ENCODE assay signal across 19 cellular contexts in genomic region chr1:47756006-47756405, GRCh38.
"Had no signal": no experiment of that assay in that cellular context is flagged by ENCODE, and none has a peak within 500 bp of the region (broad histone marks: within the 10 kb centered on the region; RNA-seq: fewer than 3 reads in every experiment).

No MANE protein-coding gene starts in this region.

- ATAC-seq: gastroesophageal sphincter; heart right ventricle; left cardiac atrium; right cardiac atrium; stimulated activated memory B cell treated with anti-CD40 and anti-IgM and Interleukin-4, amounts not matched to agents 10 μg/mL and 1 μg/mL and 100 μg/mL, for 72 hours had no signal

- H3K27me3 ChIP-seq: adrenal gland, breast epithelium, esophagus muscularis mucosa, gastroesophageal sphincter, neural progenitor cell had no signal

- H2AFZ ChIP-seq: neural progenitor cell had no signal

- H3K27me3 Mint-ChIP-seq: activated CD4-positive, alpha-beta T cell treated with anti-CD3 and anti-CD28 coated beads, Interleukin-2, amount 10 ng/mL, durations not matched to agents 7 days and 5 days had no signal

- H3K36me3 ChIP-seq: adrenal gland, breast epithelium, esophagus muscularis mucosa, gastroesophageal sphincter, heart right ventricle, neural progenitor cell, prostate gland had no signal

- DNase-seq: cerebellar nuclear complex, heart right ventricle, left cardiac atrium, mesenchymal stem cell had no signal

- H3K27ac Mint-ChIP-seq: activated CD4-positive, alpha-beta T cell treated with anti-CD3 and anti-CD28 coated beads, Interleukin-2, amount 10 ng/mL, durations not matched to agents 7 days and 5 days; activated CD8-positive, alpha-beta T cell treated with anti-CD3 and anti-CD28 coated beads, Interleukin-2, amount 10 ng/mL, durations not matched to agents 7 days and 5 days; dendritic cell treated with granulocyte-macrophage colony-stimulating factor and Interleukin-4, amounts not matched to agents 40 ng/mL and 50 ng/mL, for 4 days; immature natural killer cell; naive thymus-derived CD4-positive, alpha-beta T cell; neural progenitor cell; stimulated activated memory B cell treated with anti-CD40 and anti-IgM and Interleukin-4, amounts not matched to agents 10 μg/mL and 1 μg/mL and 100 μg/mL, for 72 hours; T-helper 1 cell treated with Interleukin-12 subunit alpha and Interleukin-12 subunit beta and Interleukin-4 antibody, amounts not matched to agents 30 μg/mL and 1 μg/mL, for 36 hours had no signal

- H3K27ac ChIP-seq: adrenal gland, breast epithelium, esophagus muscularis mucosa, gastroesophageal sphincter, heart right ventricle, neural progenitor cell, prostate gland had no signal

- H3K4me2 ChIP-seq: neural progenitor cell had no signal

- H3K36me3 Mint-ChIP-seq: activated naive CD4-positive, alpha-beta T cell treated with anti-CD3 and anti-CD28 coated beads, Interleukin-2, amount 50 U/mL, for 72 hours; immature natural killer cell; naive thymus-derived CD4-positive, alpha-beta T cell; neural progenitor cell; stimulated activated memory B cell treated with anti-CD40 and anti-IgM and Interleukin-4, amounts not matched to agents 10 μg/mL and 1 μg/mL and 100 μg/mL, for 72 hours had no signal

- H3K9me3 Mint-ChIP-seq: activated CD4-positive, alpha-beta T cell treated with anti-CD3 and anti-CD28 coated beads, Interleukin-2, amount 10 ng/mL, durations not matched to agents 7 days and 5 days; activated naive CD4-positive, alpha-beta T cell treated with anti-CD3 and anti-CD28 coated beads, Interleukin-2, amount 50 U/mL, for 72 hours; dendritic cell treated with granulocyte-macrophage colony-stimulating factor and Interleukin-4, amounts not matched to agents 40 ng/mL and 50 ng/mL, for 4 days; naive thymus-derived CD4-positive, alpha-beta T cell; neural progenitor cell; stimulated activated memory B cell treated with anti-CD40 and anti-IgM and Interleukin-4, amounts not matched to agents 10 μg/mL and 1 μg/mL and 100 μg/mL, for 72 hours; T-helper 1 cell treated with Interleukin-12 subunit alpha and Interleukin-12 subunit beta and Interleukin-4 antibody, amounts not matched to agents 30 μg/mL and 1 μg/mL, for 36 hours had no signal

- H3K4me3 ChIP-seq: adrenal gland, breast epithelium, esophagus muscularis mucosa, gastroesophageal sphincter, heart right ventricle, neural progenitor cell, prostate gland had no signal

- H3K4me1 Mint-ChIP-seq: activated CD4-positive, alpha-beta T cell treated with anti-CD3 and anti-CD28 coated beads, Interleukin-2, amount 10 ng/mL, durations not matched to agents 7 days and 5 days; immature natural killer cell; naive thymus-derived CD4-positive, alpha-beta T cell; stimulated activated memory B cell treated with anti-CD40 and anti-IgM and Interleukin-4, amounts not matched to agents 10 μg/mL and 1 μg/mL and 100 μg/mL, for 72 hours had no signal

- H3K4me1 ChIP-seq: adrenal gland, neural progenitor cell had no signal

- H3K4me3 Mint-ChIP-seq: activated CD4-positive, alpha-beta T cell treated with anti-CD3 and anti-CD28 coated beads, Interleukin-2, amount 10 ng/mL, durations not matched to agents 7 days and 5 days; activated CD8-positive, alpha-beta T cell treated with anti-CD3 and anti-CD28 coated beads, Interleukin-2, amount 10 ng/mL, durations not matched to agents 7 days and 5 days; dendritic cell treated with granulocyte-macrophage colony-stimulating factor and Interleukin-4, amounts not matched to agents 40 ng/mL and 50 ng/mL, for 4 days; immature natural killer cell; naive thymus-derived CD4-positive, alpha-beta T cell; neural progenitor cell; stimulated activated memory B cell treated with anti-CD40 and anti-IgM and Interleukin-4, amounts not matched to agents 10 μg/mL and 1 μg/mL and 100 μg/mL, for 72 hours; T-helper 1 cell treated with Interleukin-12 subunit alpha and Interleukin-12 subunit beta and Interleukin-4 antibody, amounts not matched to agents 30 μg/mL and 1 μg/mL, for 36 hours had no signal
